ENCODE assay signal across 9 cellular contexts in the genomic region with DNA sequence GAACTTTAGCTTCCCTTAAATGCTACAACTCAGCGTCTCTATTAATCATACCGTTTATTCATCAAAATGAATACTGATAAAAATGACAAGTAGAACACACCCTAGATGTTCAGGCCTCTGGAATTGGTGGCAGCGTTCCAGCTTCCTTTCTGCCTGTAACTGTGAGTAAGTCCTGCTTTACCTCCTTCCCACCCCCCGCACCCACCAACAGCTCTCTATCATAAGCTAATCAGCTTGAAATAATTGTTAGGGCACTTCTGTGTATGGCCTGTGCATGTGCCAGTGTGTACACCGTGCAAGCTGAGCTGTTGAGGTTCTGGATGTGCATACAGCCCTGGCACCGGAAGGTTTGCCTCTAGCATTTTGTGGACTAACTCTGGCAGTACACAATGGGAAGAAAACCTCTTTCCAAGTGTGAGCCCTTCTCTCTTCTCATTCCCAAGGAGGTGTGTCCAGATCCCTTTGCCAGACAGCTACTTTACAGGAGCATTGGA. TPM values are rescaled to one million over a fixed set of nuclear protein-coding genes. Genes with fewer than 3 reads are reported as not detected.
DNase-seq lines count a peak whose midpoint lies in the region; ATAC-seq, FAIRE-seq and TF ChIP-seq lines count a peak whose summit lies in the region.
"Had no signal": no experiment of that assay in that cellular context is flagged by ENCODE, and none has a peak within 500 bp of the region (broad histone marks: within the 10 kb centered on the region; RNA-seq: fewer than 3 reads in every experiment).

No MANE protein-coding gene starts in this region.

- DNase-seq in GM23248 = peak; percentile 30
- peak; percentile 11 for DNase-seq in SK-N-DZ (ENCODE audit: low spot score)
- DNase-seq in fibroblast of pulmonary artery (ENCODE audit: low read depth) = peak; percentile 81
- peak in 5 of 6 donors; percentile 7 to 63 (median 37) for DNase-seq in pancreas
- DNase-seq in SIG-M5 (lab: John Stamatoyannopoulos, UW) = no peak
- DNase-seq in NCI-H1092 treated with DMSO at 0.1 percent for 48 hours (lab: John Stamatoyannopoulos, UW) = no peak
- no peak for DNase-seq in G401 (ENCODE audit: low spot score)
- no peak for DNase-seq in activated effector memory CD4-positive, alpha-beta T cell treated with anti-CD3 and anti-CD28 coated beads, Interleukin-2, amount 50 U/mL, for 16 hours

- FAIRE-seq in pancreas (lab: Jason Lieb, UNC) = no peak
- FAIRE-seq: K562 had no signal

- H4K20me1 ChIP-seq in GM23248 (ENCODE audit: insufficient read depth) = no peaks in the 10 kb centered on the region

- H3F3A ChIP-seq in GM23248 (ENCODE audit: insufficient read depth) = peaks cover 31% of the 10 kb centered on the region

- peaks cover 5% of the 10 kb centered on the region; the same call in 1 of the 2 replicates for H3K9me2 ChIP-seq in GM23248 (ENCODE audit: insufficient read depth)

- H3K79me2 ChIP-seq in GM23248 (ENCODE audit: insufficient read depth) = no peaks in the 10 kb centered on the region

- H3K4me3 ChIP-seq in GM23248 (peak overlapping the region; percentile 75), fibroblast of pulmonary artery (replicated peaks; ENCODE audit: low read depth, low read length) (peak overlapping the region; percentile 66), pancreas (peak overlapping the region in 3 of 4 donors; percentile 49 to 69 (median 56))
- H3K4me3 ChIP-seq: K562 had no signal

- H3K27me3 ChIP-seq in GM23248 (replicated peaks; ENCODE audit: insufficient read depth) (no peaks in the 10 kb centered on the region), pancreas (no peaks in the 10 kb centered on the region)

- peak overlapping the region; percentile 83 for H2AFZ ChIP-seq in GM23248

- peaks cover 18% of the 10 kb centered on the region for H3K4me1 ChIP-seq in GM23248 (ENCODE audit: insufficient read depth)
- peaks cover 0 to 5% (median 4%) of the 10 kb centered on the region in 3 donors for H3K4me1 ChIP-seq in pancreas

- H3K36me3 ChIP-seq in GM23248 (ENCODE audit: low read depth) (no peaks in the 10 kb centered on the region), pancreas (no peaks in the 10 kb centered on the region)

- in situ Hi-C loops in GM23248 (cut with MboI) = no loop called here
- in situ Hi-C loops in G401 (cut with HindIII; ENCODE audit: low sequenced_read_pairs) = no loop called here

- intact Hi-C loops in pancreas (cut with DNase I) = no loop called here

- no peak for TF ChIP-seq CTCF in fibroblast of pulmonary artery (IDR thresholded peaks at IDR 0.05; ENCODE audit: low read length, missing control alignments)
- no peak for TF ChIP-seq CTCF in pancreas (IDR thresholded peaks at IDR 0.05)

- H3K27ac ChIP-seq in GM23248 (no peak overlapping the region), pancreas (peak overlapping the region in 1 of 4 donors; percentile 68)

- no peak overlapping the region for H3K9ac ChIP-seq in GM23248

- peak overlapping the region; percentile 75 for H3K4me2 ChIP-seq in GM23248 (ENCODE audit: unreplicated experiment)

- peak in 3 of 4 donors; percentile 36 to 45 (median 39) for ATAC-seq in pancreas

- WGBS in GM23248 (ENCODE audit: low coverage in 1 of 2, low lambda C conversion rate in 2 of 2, missing lambda C conversion rate in 2 of 2), 2 experiments = 46 to 58% methylated on average over 6 of the region's 6 CpGs
- 41 to 42% methylated on average over 6 of the region's 6 CpGs for WGBS in pancreas, 2 donors

- H3K9me3 ChIP-seq in GM23248 (ENCODE audit: low read depth) (no peaks in the 10 kb centered on the region), pancreas (no peaks in the 10 kb centered on the region)

RNA-seq across cellular contexts. Expression of gene ADGRG6, which starts 1.0 kb away (rescaled TPM):
- 1.5 and 1.6 TPM in 2 replicates for total RNA-seq in GM23248 (2014; rRNA removed; shearing (Covaris generic))
- polyA plus RNA-seq in GM23248 (2016; fragmentation: Nextera tagmentation; extraction: Ambion mirVana) (0.38 and 0.47 TPM in 2 replicates), pancreas (1 to 10 TPM; 1.6 to 3.3 TPM)
- polyA plus RNA-seq in SK-N-DZ (2014; cell fraction: cytosol; rRNA removed) = 0.58 and 1.3 TPM in 2 replicates
- 1.6 and 6.4 TPM in 2 replicates for polyA plus RNA-seq in SK-N-DZ (2014; cell fraction: nucleus; rRNA removed)
- 10 to 100 TPM in 1 of 6 donors, 1 to 10 TPM in 5; 2.2 to 10.7 (median 5.4) TPM for total RNA-seq in pancreas
- total RNA-seq in G401 (2014; rRNA removed; shearing (Covaris generic)) = 1.1 and 3.3 TPM in 2 replicates

Comparison
In these comparisons a context has a peak if more than half of its experiments do, and no peak if none do; other contexts are left out.
1. DNase-seq: peak in GM23248 (single experiment), SK-N-DZ (single experiment), fibroblast of pulmonary artery (single experiment) and pancreas (5 of 6); none in SIG-M5 (single experiment), NCI-H1092 treated with DMSO at 0.1 percent for 48 hours (single experiment), G401 (single experiment) and activated effector memory CD4-positive, alpha-beta T cell treated with anti-CD3 and anti-CD28 coated beads, Interleukin-2, amount 50 U/mL, for 16 hours (single experiment).
2. Peak in every context shown above with its lines, with median percentiles within 50 percentile points of each other: H3K4me3 ChIP-seq.